ENCODE assay signal across 8 cellular contexts in genomic region chr5:181222630-181223040, GRCh38. TPM values are rescaled to one million over a fixed set of nuclear protein-coding genes. Genes with fewer than 3 reads are reported as not detected.
A peak's percentile ranks its signal among the peaks of the same experiment; 100 is the strongest.
DNase-seq lines count a peak whose midpoint lies in the region; ATAC-seq lines count a peak whose summit lies in the region.

No MANE protein-coding gene starts in this region.

- H3K9me3 Mint-ChIP-seq in activated T-cell treated with anti-CD3 and anti-CD28 coated beads, Interleukin-2, amount 50 U/mL, for 4 hours = no peaks in the 10 kb centered on the region
- H3K9me3 Mint-ChIP-seq in activated naive CD8-positive, alpha-beta T cell treated with anti-CD3 and anti-CD28 coated beads for 36 hours = peaks cover 2% of the 10 kb centered on the region
- H3K9me3 Mint-ChIP-seq in immature natural killer cell = peaks cover 0 to 13% (median 5%) of the 10 kb centered on the region in 6 donors

- H3K27me3 Mint-ChIP-seq in activated T-cell treated with anti-CD3 and anti-CD28 coated beads, Interleukin-2, amount 50 U/mL, for 4 hours (ENCODE audit: low read depth) = peaks cover 3% of the 10 kb centered on the region
- H3K27me3 Mint-ChIP-seq in activated naive CD8-positive, alpha-beta T cell treated with anti-CD3 and anti-CD28 coated beads for 36 hours = peaks cover 20% of the 10 kb centered on the region
- H3K27me3 Mint-ChIP-seq in immature natural killer cell (ENCODE audit: low read depth in 3 of 3) = peaks cover 45 to 59% (median 47%) of the 10 kb centered on the region in 3 donors

- H3K4me1 Mint-ChIP-seq in activated T-cell treated with anti-CD3 and anti-CD28 coated beads, Interleukin-2, amount 50 U/mL, for 4 hours (ENCODE audit: low read depth) = peaks cover 49% of the 10 kb centered on the region
- peaks cover 46% of the 10 kb centered on the region for H3K4me1 Mint-ChIP-seq in activated naive CD8-positive, alpha-beta T cell treated with anti-CD3 and anti-CD28 coated beads for 36 hours
- peaks cover 63 to 68% of the 10 kb centered on the region in 2 donors for H3K4me1 Mint-ChIP-seq in immature natural killer cell

- no peak for ATAC-seq in activated T-cell treated with anti-CD3 and anti-CD28 coated beads, Interleukin-2, amount 50 U/mL, for 4 hours
- no peak for ATAC-seq in HG03025 (IDR thresholded peaks at IDR 0.05; ENCODE audit: low FRiP score, unreplicated experiment)

- H3K27ac Mint-ChIP-seq in activated naive CD8-positive, alpha-beta T cell treated with anti-CD3 and anti-CD28 coated beads for 36 hours = peak overlapping the region; percentile 98
- H3K27ac Mint-ChIP-seq in immature natural killer cell = peak overlapping the region; percentile 96 to 100 (median 98)

- no peak for DNase-seq in activated T-cell treated with anti-CD3 and anti-CD28 coated beads, Interleukin-2, amount 50 U/mL, for 4 hours
- no peak for DNase-seq in activated T-cell treated with anti-CD3 and anti-CD28 coated beads, Interleukin-2, amount 50 U/mL, for 48 hours
- DNase-seq in activated naive CD8-positive, alpha-beta T cell treated with anti-CD3 and anti-CD28 coated beads for 36 hours = no peak
- DNase-seq in immature natural killer cell (no peak), UCSD-AML1 (lab: John Stamatoyannopoulos, UW; ENCODE audit: unreplicated experiment) (no peak), superior temporal gyrus (ENCODE audit: extremely low spot score) (no peak)

- H3K36me3 Mint-ChIP-seq in activated T-cell treated with anti-CD3 and anti-CD28 coated beads, Interleukin-2, amount 50 U/mL, for 4 hours (ENCODE audit: insufficient read depth) = no peaks in the 10 kb centered on the region
- H3K36me3 Mint-ChIP-seq in activated naive CD8-positive, alpha-beta T cell treated with anti-CD3 and anti-CD28 coated beads for 36 hours = peaks cover 23% of the 10 kb centered on the region
- no peaks in the 10 kb centered on the region for H3K36me3 Mint-ChIP-seq in immature natural killer cell

- peak overlapping the region; percentile 98 for H3K27ac ChIP-seq in temporal lobe (ENCODE audit: low read depth, low read length)

- peak overlapping the region; percentile 96 for H3K4me3 Mint-ChIP-seq in activated T-cell treated with anti-CD3 and anti-CD28 coated beads, Interleukin-2, amount 50 U/mL, for 4 hours
- H3K4me3 Mint-ChIP-seq in activated naive CD8-positive, alpha-beta T cell treated with anti-CD3 and anti-CD28 coated beads for 36 hours = peak overlapping the region; percentile 100
- peak overlapping the region; percentile 88 to 96 (median 95) for H3K4me3 Mint-ChIP-seq in immature natural killer cell

RNA-seq across cellular contexts. Expression of gene TRIM41, which starts 0.4 kb away (rescaled TPM):
- total RNA-seq in activated T-cell treated with anti-CD3 and anti-CD28 coated beads, Interleukin-2, amount 50 U/mL, for 4 hours = 10 to 100 TPM; 37.6 to 39.5 (median 38.3) TPM
- 10 to 100 TPM; 34.2 to 37.6 TPM for total RNA-seq in activated naive CD8-positive, alpha-beta T cell treated with anti-CD3 and anti-CD28 coated beads for 36 hours
- 1 to 10 TPM in 2 of 3 donors, under 1 TPM in 1; 0.80 to 2.3 (median 1.7) TPM for polyA plus RNA-seq in immature natural killer cell
- total RNA-seq in temporal lobe = 10.3 TPM

RNA-seq across cellular contexts. Expression of gene TRIM7, which starts 17.6 kb away (rescaled TPM):
- 1 to 10 TPM in 1 of 3 donors, under 1 TPM in 2; 0.18 to 2.1 (median 0.99) TPM for total RNA-seq in activated T-cell treated with anti-CD3 and anti-CD28 coated beads, Interleukin-2, amount 50 U/mL, for 4 hours
- under 1 TPM; 0.62 to 0.68 TPM for total RNA-seq in activated naive CD8-positive, alpha-beta T cell treated with anti-CD3 and anti-CD28 coated beads for 36 hours
- polyA plus RNA-seq in immature natural killer cell = under 1 TPM in 1 of 3 donors, not detected in 2; 0.50 TPM
- 1.7 TPM for total RNA-seq in temporal lobe

RNA-seq across cellular contexts. Expression of gene RACK1, which starts 21.1 kb away (rescaled TPM):
- 1,000 to 10,000 TPM; 2,938 to 3,145 (median 2,972) TPM for total RNA-seq in activated T-cell treated with anti-CD3 and anti-CD28 coated beads, Interleukin-2, amount 50 U/mL, for 4 hours
- 1,000 to 10,000 TPM; 2,517 to 2,594 TPM for total RNA-seq in activated naive CD8-positive, alpha-beta T cell treated with anti-CD3 and anti-CD28 coated beads for 36 hours
- 1,000 to 10,000 TPM; 1,093 to 1,304 (median 1,251) TPM for polyA plus RNA-seq in immature natural killer cell
- 1,272 TPM for total RNA-seq in temporal lobe

RNA-seq across cellular contexts. Expression of gene TRIM52, which starts 38.3 kb away (rescaled TPM):
- total RNA-seq in activated T-cell treated with anti-CD3 and anti-CD28 coated beads, Interleukin-2, amount 50 U/mL, for 4 hours = 10 to 100 TPM; 11.4 to 12.5 (median 12.0) TPM
- 10 to 100 TPM in 1 of 2 experiments, 1 to 10 TPM in 1; 9.6 to 11.2 TPM for total RNA-seq in activated naive CD8-positive, alpha-beta T cell treated with anti-CD3 and anti-CD28 coated beads for 36 hours
- 10 to 100 TPM; 16.0 to 42.6 (median 18.0) TPM for polyA plus RNA-seq in immature natural killer cell
- 9.8 TPM for total RNA-seq in temporal lobe
